1 cellular context compared by ENCODE assay signal in the genomic region with DNA sequence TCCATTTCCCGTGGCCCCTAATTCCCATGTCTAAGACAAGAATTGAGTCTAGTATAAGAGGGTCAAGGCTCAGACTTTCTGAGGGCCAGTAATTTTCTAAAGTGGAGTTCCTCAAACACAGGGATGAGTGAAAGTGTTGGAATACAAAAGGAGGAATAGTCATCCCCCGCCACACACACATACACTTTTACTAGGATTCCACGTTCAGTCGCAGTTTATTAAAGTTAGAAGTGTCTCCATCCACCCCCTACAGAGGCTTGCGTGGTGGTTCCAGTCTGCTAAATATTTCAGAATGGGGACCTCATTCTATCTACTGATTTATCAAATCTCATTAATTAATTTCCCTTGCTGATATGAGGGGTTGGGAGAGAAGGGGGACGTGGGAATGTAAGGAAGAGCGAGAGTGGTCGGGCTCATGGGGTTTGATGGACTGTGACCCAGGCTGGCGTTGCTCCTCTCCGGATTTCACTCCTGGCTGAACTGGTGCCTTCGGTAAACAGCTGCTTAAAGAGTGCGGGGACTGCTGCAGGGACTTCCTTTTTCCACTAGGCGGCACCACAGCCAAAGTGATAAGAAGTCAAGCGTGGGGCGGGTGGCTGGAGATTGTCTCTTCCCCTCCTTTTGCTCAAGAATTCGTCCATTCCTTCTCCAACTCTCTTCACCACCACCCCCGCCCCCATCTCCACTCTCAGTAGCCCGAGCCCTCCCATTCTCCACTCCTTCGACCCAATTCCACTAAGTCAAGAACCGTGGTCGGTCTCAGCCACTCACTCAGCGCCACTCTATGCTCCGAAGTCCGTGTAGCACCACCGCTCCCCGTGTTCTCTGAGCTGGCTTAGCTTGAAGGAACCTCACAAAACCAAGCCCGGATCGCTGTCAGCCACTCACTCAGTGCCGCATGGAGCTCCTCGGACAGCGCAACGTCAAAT.
A peak's percentile ranks its signal among the peaks of the same experiment; 100 is the strongest.
TF ChIP-seq lines count a peak whose summit lies in the region.

No MANE protein-coding gene starts in this region.

TF ChIP-seq in liver, 16 proteins besides CTCF, POLR2A, EP300 and RAD21 (continued from another document):
- TF ChIP-seq, protein P1, sequence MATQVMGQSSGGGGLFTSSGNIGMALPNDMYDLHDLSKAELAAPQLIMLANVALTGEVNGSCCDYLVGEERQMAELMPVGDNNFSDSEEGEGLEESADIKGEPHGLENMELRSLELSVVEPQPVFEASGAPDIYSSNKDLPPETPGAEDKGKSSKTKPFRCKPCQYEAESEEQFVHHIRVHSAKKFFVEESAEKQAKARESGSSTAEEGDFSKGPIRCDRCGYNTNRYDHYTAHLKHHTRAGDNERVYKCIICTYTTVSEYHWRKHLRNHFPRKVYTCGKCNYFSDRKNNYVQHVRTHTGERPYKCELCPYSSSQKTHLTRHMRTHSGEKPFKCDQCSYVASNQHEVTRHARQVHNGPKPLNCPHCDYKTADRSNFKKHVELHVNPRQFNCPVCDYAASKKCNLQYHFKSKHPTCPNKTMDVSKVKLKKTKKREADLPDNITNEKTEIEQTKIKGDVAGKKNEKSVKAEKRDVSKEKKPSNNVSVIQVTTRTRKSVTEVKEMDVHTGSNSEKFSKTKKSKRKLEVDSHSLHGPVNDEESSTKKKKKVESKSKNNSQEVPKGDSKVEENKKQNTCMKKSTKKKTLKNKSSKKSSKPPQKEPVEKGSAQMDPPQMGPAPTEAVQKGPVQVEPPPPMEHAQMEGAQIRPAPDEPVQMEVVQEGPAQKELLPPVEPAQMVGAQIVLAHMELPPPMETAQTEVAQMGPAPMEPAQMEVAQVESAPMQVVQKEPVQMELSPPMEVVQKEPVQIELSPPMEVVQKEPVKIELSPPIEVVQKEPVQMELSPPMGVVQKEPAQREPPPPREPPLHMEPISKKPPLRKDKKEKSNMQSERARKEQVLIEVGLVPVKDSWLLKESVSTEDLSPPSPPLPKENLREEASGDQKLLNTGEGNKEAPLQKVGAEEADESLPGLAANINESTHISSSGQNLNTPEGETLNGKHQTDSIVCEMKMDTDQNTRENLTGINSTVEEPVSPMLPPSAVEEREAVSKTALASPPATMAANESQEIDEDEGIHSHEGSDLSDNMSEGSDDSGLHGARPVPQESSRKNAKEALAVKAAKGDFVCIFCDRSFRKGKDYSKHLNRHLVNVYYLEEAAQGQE (IDR thresholded peaks at IDR 0.05), result no peak
- peak; percentile 46 to 54 for TF ChIP-seq RXRA (IDR thresholded peaks at IDR 0.05)
- TF ChIP-seq HNF4G (IDR thresholded peaks at IDR 0.05), result peak; percentile 26
- no peak for TF ChIP-seq EGR1 (IDR thresholded peaks at IDR 0.05; ENCODE audit: low read depth in 2 of 2)
